Comparison of ENCODE assay signal across 21 cellular contexts in genomic region chr2:85868837-85869236, GRCh38. TPM values are rescaled to one million over a fixed set of nuclear protein-coding genes. Genes with fewer than 3 reads are reported as not detected.
A peak's percentile ranks its signal among the peaks of the same experiment; 100 is the strongest.
DNase-seq lines count a peak whose midpoint lies in the region; ATAC-seq and TF ChIP-seq lines count a peak whose summit lies in the region.
"Had no signal": no experiment of that assay in that cellular context is flagged by ENCODE, and none has a peak within 500 bp of the region (broad histone marks: within the 10 kb centered on the region; RNA-seq: fewer than 3 reads in every experiment).

No MANE protein-coding gene starts in this region.

- no peak overlapping the region for H2BK20ac ChIP-seq in IMR-90 (ENCODE audit: low read depth, low read length)

- no peak overlapping the region for H4K5ac ChIP-seq in IMR-90 (ENCODE audit: low read depth, low read length)

- H2AK5ac ChIP-seq in IMR-90 (ENCODE audit: low read depth, low read length), result no peak overlapping the region

- no peak overlapping the region for H3K27ac ChIP-seq in IMR-90 (ENCODE audit: insufficient read depth, low read length)
- no peak overlapping the region for H3K27ac ChIP-seq in transverse colon
- H3K27ac ChIP-seq: BLaER1 had no signal

- TF ChIP-seq POLR2A in IMR-90 (IDR thresholded peaks at IDR 0.05; ENCODE audit: low read depth, low read length), result no peak
- TF ChIP-seq POLR2A in transverse colon (IDR thresholded peaks at IDR 0.05), result no peak

- no peak overlapping the region for H3K4ac ChIP-seq in IMR-90 (ENCODE audit: low read depth, low read length)

- no peak overlapping the region for H3K14ac ChIP-seq in IMR-90 (replicated peaks; ENCODE audit: low read depth, low read length)

- H2BK5ac ChIP-seq in IMR-90 (ENCODE audit: low read depth, low read length, poor library complexity, severe bottlenecking), result no peak overlapping the region

- no CpG with 5 or more reads among the region's 9 CpGs for WGBS in IMR-90 (ENCODE audit: extremely low coverage in 2 of 2, insufficient read length in 1 of 2), 2 experiments
- WGBS in transverse colon (ENCODE audit: low coverage in 1 of 2), 2 donors, result 85 to 100% methylated on average over 4 to 9 of the region's 9 CpGs

- no peaks in the 10 kb centered on the region for H3K27me3 ChIP-seq in IMR-90 (ENCODE audit: control insufficient read depth, insufficient read depth, low read length)
- H3K27me3 ChIP-seq in transverse colon, result no peaks in the 10 kb centered on the region
- H3K27me3 ChIP-seq: BLaER1 had no signal

- H3K9me1 ChIP-seq in IMR-90 (ENCODE audit: insufficient read depth, low read length), result peaks cover 6% of the 10 kb centered on the region; the same call in 1 of the 2 replicates

- H3K36me3 Mint-ChIP-seq in dendritic cell treated with granulocyte-macrophage colony-stimulating factor and Interleukin-4, amounts not matched to agents 40 ng/mL and 50 ng/mL, for 4 days (ENCODE audit: low read depth), result peaks cover 59% of the 10 kb centered on the region
- peaks cover 2% of the 10 kb centered on the region for H3K36me3 Mint-ChIP-seq in osteocyte (ENCODE audit: unreplicated experiment)

- intact Hi-C loops in IMR-90 (cut with micrococcal nuclease) (loop anchor here (10.0 kb wide), 1 partner anchor 56 kb away; no protein-coding TSS in a partner anchor), transverse colon (cut with DNase I; ENCODE audit: low total_unique reads) (no loop called here)
- intact Hi-C loops in dendritic cell treated with granulocyte-macrophage colony-stimulating factor and Interleukin-4, amounts not matched to agents 40 ng/mL and 50 ng/mL, for 4 days (cut with micrococcal nuclease), result no loop called here

- H3K9ac ChIP-seq in IMR-90 (ENCODE audit: low read depth, low read length), result no peak overlapping the region
- H3K9ac ChIP-seq: BLaER1, SK-N-SH had no signal

- no peak overlapping the region for H4K8ac ChIP-seq in IMR-90 (ENCODE audit: low read depth in 2 of 2, low read length in 2 of 2)

- CTCF ChIA-PET in IMR-90 (lab: Yijun Ruan, JAX), result no interaction called here

- no peak overlapping the region for H3K4me2 ChIP-seq in IMR-90 (ENCODE audit: low read depth, low read length)
- H3K4me2 ChIP-seq: BLaER1, GM23338, SK-N-SH had no signal

- peaks cover 9% of the 10 kb centered on the region for H3K4me1 ChIP-seq in IMR-90 (ENCODE audit: control insufficient read depth, insufficient read depth, low read length)
- H3K4me1 ChIP-seq in transverse colon, result peaks cover 0 to 15% (median 7%) of the 10 kb centered on the region in 4 donors
- H3K4me1 ChIP-seq: Caco-2 had no signal

- 0 out of 2 replicates have a peak, but pooled peaks cover 2% of the 10 kb centered on the region for H3K36me3 ChIP-seq in IMR-90 (ENCODE audit: control insufficient read depth, insufficient read depth, low read length)
- H3K36me3 ChIP-seq in transverse colon, result no peaks in the 10 kb centered on the region
- H3K36me3 ChIP-seq: BLaER1 had no signal

- no peak overlapping the region for H3K18ac ChIP-seq in IMR-90 (ENCODE audit: low read depth, low read length)

- H4K20me1 ChIP-seq in IMR-90 (ENCODE audit: insufficient read depth, low read length), result peaks cover 4% of the 10 kb centered on the region; the same call in 1 of the 2 replicates
- H4K20me1 ChIP-seq: BLaER1 had no signal

- no TSS peak for BruUV-seq in IMR-90 (replicated peaks; lab: Mats Ljungman, UMichigan)

- no peak overlapping the region for H4K91ac ChIP-seq in IMR-90 (ENCODE audit: insufficient read depth, low read depth, low read length)

- H3K4me3 ChIP-seq in IMR-90 (ENCODE audit: insufficient read depth, low read depth, low read length) (no peak overlapping the region), transverse colon (no peak overlapping the region)
- H3K4me3 ChIP-seq: BLaER1, GM23338 had no signal

- H2BK15ac ChIP-seq in IMR-90 (ENCODE audit: low read depth, low read length), result no peak overlapping the region

- H3K4me1 Mint-ChIP-seq in dendritic cell treated with granulocyte-macrophage colony-stimulating factor and Interleukin-4, amounts not matched to agents 40 ng/mL and 50 ng/mL, for 4 days (ENCODE audit: low read depth), result peaks cover 39% of the 10 kb centered on the region
- peaks cover 43% of the 10 kb centered on the region for H3K4me1 Mint-ChIP-seq in osteocyte (ENCODE audit: unreplicated experiment)

- no peak overlapping the region for H2BK120ac ChIP-seq in IMR-90 (ENCODE audit: low read depth, low read length)

- no peak for TF ChIP-seq RAD21 in IMR-90 (IDR thresholded peaks at IDR 0.05; ENCODE audit: low read length)

- H3K27ac Mint-ChIP-seq in dendritic cell treated with granulocyte-macrophage colony-stimulating factor and Interleukin-4, amounts not matched to agents 40 ng/mL and 50 ng/mL, for 4 days, result peak overlapping the region; percentile 9
- peak overlapping the region; percentile 36 for H3K27ac Mint-ChIP-seq in osteocyte (ENCODE audit: unreplicated experiment)
- H3K27ac Mint-ChIP-seq: GM23338, H9 had no signal

- peaks cover 3 to 6% of the 10 kb centered on the region in 2 experiments; a peak in 2 of 4 replicates for H3K79me1 ChIP-seq in IMR-90 (ENCODE audit: low read depth in 1 of 2, low read length in 2 of 2)

- H2AFZ ChIP-seq in IMR-90 (replicated peaks; ENCODE audit: low read length, poor library complexity), result no peak overlapping the region
- H2AFZ ChIP-seq: GM23338 had no signal

- POLR2A ChIA-PET in IMR-90 (lab: Charles Lee; ENCODE audit: unreplicated experiment), result no interaction called here

- H3K23ac ChIP-seq in IMR-90 (ENCODE audit: low read depth, low read length), result no peak overlapping the region

- no peak for TF ChIP-seq EP300 in transverse colon (IDR thresholded peaks at IDR 0.05; ENCODE audit: low read depth)

- DNase-seq in NCI-H2227 (lab: John Stamatoyannopoulos, UW; ENCODE audit: unreplicated experiment) (peak; percentile 28), NCI-H2227 treated with DMSO at 0.1 percent for 48 hours (lab: John Stamatoyannopoulos, UW) (no peak), IMR-90 (no peak), osteocyte (ENCODE audit: extremely low spot score, unreplicated experiment) (no peak), transverse colon (no peak)
- DNase-seq: Caco-2; CD4-positive, alpha-beta memory T cell; H9; NCI-H1092; NCI-H1417 treated with DMSO at 0.1 percent for 48 hours; NCI-H1694 treated with DMSO at 0.1 percent for 48 hours; NCI-H2081 treated with DMSO at 0.1 percent for 48 hours; NCI-H345; NCI-H510A treated with DMSO at 0.1 percent for 48 hours; NCI-H774; SK-N-SH; SW 1271 had no signal

- H3K9me3 Mint-ChIP-seq in dendritic cell treated with granulocyte-macrophage colony-stimulating factor and Interleukin-4, amounts not matched to agents 40 ng/mL and 50 ng/mL, for 4 days, result no peaks in the 10 kb centered on the region
- no peaks in the 10 kb centered on the region for H3K9me3 Mint-ChIP-seq in osteocyte (ENCODE audit: unreplicated experiment)
- H3K9me3 Mint-ChIP-seq: CD4-positive, alpha-beta memory T cell; GM23338; H9 had no signal

- H3K27me3 Mint-ChIP-seq in dendritic cell treated with granulocyte-macrophage colony-stimulating factor and Interleukin-4, amounts not matched to agents 40 ng/mL and 50 ng/mL, for 4 days, result no peaks in the 10 kb centered on the region
- no peaks in the 10 kb centered on the region for H3K27me3 Mint-ChIP-seq in osteocyte (ENCODE audit: unreplicated experiment)
- H3K27me3 Mint-ChIP-seq: CD4-positive, alpha-beta memory T cell had no signal

- in situ Hi-C loops in IMR-90 (cut with MboI; ENCODE audit: low sequenced_read_pairs), result no loop called here
- in situ Hi-C loops in transverse colon (cut with MboI; ENCODE audit: low pct_ligation_motif_present in 1 of 4, low pct_unique_long_range_greater_than_20kb in 1 of 4, low sequenced_read_pairs in 3 of 4), result no loop called here

- dilution Hi-C loops in IMR-90 (cut with HindIII; ENCODE audit: low sequenced_read_pairs, unreplicated experiment), result no loop called here

- H3K9me3 ChIP-seq in IMR-90 (ENCODE audit: control insufficient read depth, insufficient read depth, low read length) (no peaks in the 10 kb centered on the region), transverse colon (no peaks in the 10 kb centered on the region)
- H3K9me3 ChIP-seq: BLaER1, Caco-2, SK-N-SH had no signal

- peak overlapping the region; percentile 58 for H2AK9ac ChIP-seq in IMR-90 (replicated peaks; ENCODE audit: low read depth, low read length, poor library complexity)

- no peak for TF ChIP-seq CTCF in IMR-90 (conservative IDR thresholded peaks at IDR 0.05; ENCODE audit: low read depth, low read length)
- no peak for TF ChIP-seq CTCF in osteocyte (IDR thresholded peaks at IDR 0.05)
- TF ChIP-seq CTCF in transverse colon (IDR thresholded peaks at IDR 0.05), result no peak

- no peak overlapping the region for H3K4me3 Mint-ChIP-seq in dendritic cell treated with granulocyte-macrophage colony-stimulating factor and Interleukin-4, amounts not matched to agents 40 ng/mL and 50 ng/mL, for 4 days
- H3K4me3 Mint-ChIP-seq in osteocyte (ENCODE audit: unreplicated experiment), result no peak overlapping the region
- H3K4me3 Mint-ChIP-seq: CD4-positive, alpha-beta memory T cell; GM23338; H9 had no signal

- no peak for ATAC-seq in IMR-90 (ENCODE audit: low read depth)
- no peak for ATAC-seq in GM18861 (IDR thresholded peaks at IDR 0.05; ENCODE audit: unreplicated experiment)
- ATAC-seq: GM23338 had no signal

- no peak overlapping the region for H3K56ac ChIP-seq in IMR-90 (ENCODE audit: extremely low read depth, insufficient read depth, low read length)

TF ChIP-seq in IMR-90, 13 proteins besides CTCF, POLR2A, EP300 and RAD21:
- no peak for TF ChIP-seq CEBPB (IDR thresholded peaks at IDR 0.05; ENCODE audit: low read depth, low read length)
- no peak for TF ChIP-seq SMC3 (IDR thresholded peaks at IDR 0.05; ENCODE audit: low read depth, low read length)
- no peak for TF ChIP-seq MXI1 (IDR thresholded peaks at IDR 0.05; ENCODE audit: borderline replicate concordance, low read depth, low read length)
- no peak for TF ChIP-seq BHLHE40 (IDR thresholded peaks at IDR 0.05; ENCODE audit: low read depth, low read length)
- no peak for TF ChIP-seq FOS (IDR thresholded peaks at IDR 0.05; ENCODE audit: low read depth, low read length)
TF ChIP-seq in IMR-90: peak in this region for 0.

RNA-seq across cellular contexts. Expression of gene ST3GAL5, which starts 20.0 kb away (rescaled TPM):
- total RNA-seq in IMR-90 (2012; rRNA removed) (16.8 and 18.6 TPM in 2 replicates), osteocyte (42.2 and 43.6 TPM in 2 replicates), transverse colon (10 to 100 TPM in 2 of 4 donors, 1 to 10 TPM in 2; 3.0 to 20.2 (median 13.6) TPM)
- polyA plus RNA-seq in IMR-90 (2012; rRNA removed), result 19.2 and 21.0 TPM in 2 replicates
- polyA plus RNA-seq in IMR-90 (2012; cell fraction: cytosol; rRNA removed), result 7.8 and 18.4 TPM in 2 replicates
- polyA plus RNA-seq in IMR-90 (2012; cell fraction: nucleus; rRNA removed; ENCODE audit: low replicate concordance), result 8.6 and 21.3 TPM in 2 replicates
